ENCODE assay signal across 8 cellular contexts in genomic region chr1:61083799-61084385, GRCh38. TPM values are rescaled to one million over a fixed set of nuclear protein-coding genes. Genes with fewer than 3 reads are reported as not detected.
DNase-seq lines count a peak whose midpoint lies in the region; ATAC-seq and TF ChIP-seq lines count a peak whose summit lies in the region.

No MANE protein-coding gene starts in this region.

- H3K27ac Mint-ChIP-seq in WTC11: no peak overlapping the region

- H3K79me2 ChIP-seq in hepatocyte: peaks cover 58% of the 10 kb centered on the region

- peak overlapping the region; percentile 74 for H3K4me3 ChIP-seq in H7 (ENCODE audit: insufficient read depth, low read depth, low read length)
- H3K4me3 ChIP-seq in hepatocyte: peak overlapping the region; percentile 83
- H3K4me3 ChIP-seq in skeletal muscle cell (ENCODE audit: low read depth, low read length): peak overlapping the region; percentile 79

- peaks cover 57% of the 10 kb centered on the region for H3K27me3 Mint-ChIP-seq in WTC11 (ENCODE audit: low read depth)

- peak overlapping the region; percentile 90 for H3K4me3 Mint-ChIP-seq in WTC11

- H3K36me3 ChIP-seq in H7 (replicated peaks; ENCODE audit: control insufficient read depth, insufficient read depth, low read length) (no peaks in the 10 kb centered on the region), hepatocyte (replicated peaks; ENCODE audit: insufficient read depth, low read depth) (no peaks in the 10 kb centered on the region)

- no peaks in the 10 kb centered on the region for H3K9me2 ChIP-seq in hepatocyte (replicated peaks; ENCODE audit: insufficient read depth)

- peak overlapping the region; percentile 32 for H2AFZ ChIP-seq in hepatocyte

- no peaks in the 10 kb centered on the region for H4K20me1 ChIP-seq in hepatocyte (ENCODE audit: insufficient read depth, poor library complexity, severe bottlenecking)

- no peaks in the 10 kb centered on the region; the same call in 1 of the 2 replicates for H3K36me3 Mint-ChIP-seq in WTC11

- no peaks in the 10 kb centered on the region for H3K9me3 ChIP-seq in hepatocyte (ENCODE audit: low read depth)

- ATAC-seq in WTC11: no peak
- ATAC-seq in GM19452 (IDR thresholded peaks at IDR 0.05; ENCODE audit: unreplicated experiment): no peak
- ATAC-seq in HG03135 (IDR thresholded peaks at IDR 0.05; ENCODE audit: unreplicated experiment): no peak
- no peak for ATAC-seq in GM21528 (IDR thresholded peaks at IDR 0.05; ENCODE audit: low FRiP score, unreplicated experiment)

- H3K4me1 ChIP-seq in hepatocyte (ENCODE audit: insufficient read depth): peaks cover 20% of the 10 kb centered on the region

- H3K27me3 ChIP-seq in H7 (ENCODE audit: control insufficient read depth, insufficient read depth, low read length): peaks cover 53% of the 10 kb centered on the region
- no peaks in the 10 kb centered on the region for H3K27me3 ChIP-seq in hepatocyte

- WGBS in hepatocyte (ENCODE audit: low lambda C conversion rate, missing lambda C conversion rate): 36% methylated on average over 8 of the region's 19 CpGs

- no peaks in the 10 kb centered on the region for H3K9me3 Mint-ChIP-seq in WTC11

- POLR2A ChIA-PET in WTC11 (lab: Charles Lee): interaction anchor here (0.6 kb wide), 1 partner anchor 22 kb away, joined by 3 read pairs; no protein-coding TSS in a partner anchor

- H3K4me1 Mint-ChIP-seq in WTC11: peaks cover 57% of the 10 kb centered on the region

- TF ChIP-seq CTCF in WTC11 (IDR thresholded peaks at IDR 0.05) (no peak), hepatocyte (IDR thresholded peaks at IDR 0.05; ENCODE audit: poor library complexity) (no peak)

- CTCF ChIA-PET in WTC11 (lab: Charles Lee): no interaction called here

- peak overlapping the region; percentile 62 for H3K27ac ChIP-seq in hepatocyte

- H3K4me2 ChIP-seq in hepatocyte: peak overlapping the region; percentile 82

- DNase-seq in H7 (no peak), WTC11 (ENCODE audit: low spot score) (no peak), hepatocyte (ENCODE audit: low spot score) (no peak), skeletal muscle cell (ENCODE audit: low read depth) (no peak), NOMO-1 treated with dmso at 0.1 percent for 144 hours (lab: John Stamatoyannopoulos, UW; ENCODE audit: unreplicated experiment) (no peak)

TF ChIP-seq in WTC11, 78 proteins besides CTCF, POLR2A, EP300 and RAD21:
- TF ChIP-seq ZNF232 (CRISPR knock-in tag; IDR thresholded peaks at IDR 0.05): no peak
- no peak for TF ChIP-seq MXD4 (CRISPR knock-in tag; IDR thresholded peaks at IDR 0.05; ENCODE audit: borderline replicate concordance)
- no peak for TF ChIP-seq EMX1 (CRISPR knock-in tag; IDR thresholded peaks at IDR 0.05)
- no peak for TF ChIP-seq ZNF512 (CRISPR knock-in tag; IDR thresholded peaks at IDR 0.05; ENCODE audit: borderline replicate concordance)
- TF ChIP-seq E2F1 (CRISPR knock-in tag; IDR thresholded peaks at IDR 0.05): no peak
- TF ChIP-seq NFE2L1 (CRISPR knock-in tag; IDR thresholded peaks at IDR 0.05): no peak
- TF ChIP-seq TCF7 (CRISPR knock-in tag; IDR thresholded peaks at IDR 0.05; ENCODE audit: low read depth): no peak

RNA-seq across cellular contexts. Expression of gene NFIA, which starts 1.5 kb away (rescaled TPM):
- 8.4 and 11.3 TPM in 2 replicates for total RNA-seq in H7 (2014; rRNA removed; shearing (Covaris generic))
- 7.3 to 16.7 TPM (median 8.6 TPM) in 3 replicates for total RNA-seq in WTC11 (2021)
- total RNA-seq in hepatocyte: 15.1 and 18.1 TPM in 2 replicates
- 12.6 and 18.2 TPM in 2 replicates for polyA plus RNA-seq in hepatocyte
